15 cellular contexts compared by ENCODE assay signal in genomic region chr5:4199036-4199435, GRCh38.
DNase-seq lines count a peak whose midpoint lies in the region; ATAC-seq and TF ChIP-seq lines count a peak whose summit lies in the region.
"Had no signal": no experiment of that assay in that cellular context is flagged by ENCODE, and none has a peak within 500 bp of the region (broad histone marks: within the 10 kb centered on the region; RNA-seq: fewer than 3 reads in every experiment).

No MANE protein-coding gene starts in this region.

- H4K8ac ChIP-seq in H9 (replicated peaks; ENCODE audit: insufficient read length, low read depth, low read length) = no peak overlapping the region

- H3K27me3 ChIP-seq in H9 (ENCODE audit: insufficient read depth, low read length) (no peaks in the 10 kb centered on the region), WERI-Rb-1 (ENCODE audit: insufficient read depth, low read depth, severe bottlenecking) (no peaks in the 10 kb centered on the region)
- H3K27me3 ChIP-seq: BE2C had no signal

- ATAC-seq in stimulated activated memory B cell treated with anti-CD40 and anti-IgM and Interleukin-4, amounts not matched to agents 10 μg/mL and 1 μg/mL and 100 μg/mL, for 72 hours = no peak
- ATAC-seq: A549, HepG2 had no signal

- H3K4ac ChIP-seq in H9 (ENCODE audit: low read depth, low read length) = no peak overlapping the region

- DNase-seq in H9 (no peak), WERI-Rb-1 (no peak), glutamatergic neuron (no peak), SHP77 treated with DMSO at 0.1 percent for 48 hours (lab: John Stamatoyannopoulos, UW) (no peak)
- no peak for DNase-seq in activated T-cell treated with anti-CD3 and anti-CD28 coated beads, Interleukin-2, amount 50 U/mL, for 24 hours
- no peak for DNase-seq in stimulated activated CD8-positive, alpha-beta memory T cell treated with anti-CD3 and anti-CD28 coated beads, Interleukin-4, amount 100 ng/mL, for 48 hours
- DNase-seq: BE2C; CD4-positive, alpha-beta memory T cell; DMS79 treated with DMSO at 0.1 percent for 48 hours; GF-D8; H7 had no signal

- H2BK15ac ChIP-seq in H9 (ENCODE audit: low read depth, low read length) = no peak overlapping the region

- no peaks in the 10 kb centered on the region for H3K9me3 ChIP-seq in H9 (ENCODE audit: control insufficient read depth, low read depth, low read length)
- H3K9me3 ChIP-seq in WERI-Rb-1 (ENCODE audit: severe bottlenecking) = no peaks in the 10 kb centered on the region
- H3K9me3 ChIP-seq: A549, BE2C had no signal

- no peak overlapping the region for H3K23ac ChIP-seq in H9 (ENCODE audit: insufficient read length, low read depth, low read length)

- H3K27ac Mint-ChIP-seq in H9 = peak overlapping the region in 2 of 3 experiments; percentile 12 to 88; a peak in 4 of 7 replicates
- peak overlapping the region; percentile 90 for H3K27ac Mint-ChIP-seq in glutamatergic neuron (ENCODE audit: unreplicated experiment)
- no peak overlapping the region for H3K27ac Mint-ChIP-seq in stimulated activated memory B cell treated with anti-CD40 and anti-IgM and Interleukin-4, amounts not matched to agents 10 μg/mL and 1 μg/mL and 100 μg/mL, for 72 hours
- H3K27ac Mint-ChIP-seq in activated T-cell treated with anti-CD3 and anti-CD28 coated beads, Interleukin-2, amount 50 U/mL, for 24 hours = no peak overlapping the region
- H3K27ac Mint-ChIP-seq: CD4-positive, alpha-beta memory T cell had no signal

- no peak overlapping the region for H3K56ac ChIP-seq in H9 (ENCODE audit: insufficient read length, low read depth, low read length)

- no peak overlapping the region for H4K91ac ChIP-seq in H9 (ENCODE audit: insufficient read length, low read depth, low read length)

- H3K9ac ChIP-seq in H9 (ENCODE audit: extremely low read depth, insufficient read length, low read length) = no peak overlapping the region

- H2AK5ac ChIP-seq in H9 (ENCODE audit: insufficient read length, low read length) = no peak overlapping the region

- H3K14ac ChIP-seq in H9 (ENCODE audit: insufficient read depth, low read length) = no peak overlapping the region

- no peak overlapping the region for H3K18ac ChIP-seq in H9 (ENCODE audit: insufficient read length, low read depth, low read length)

- H2BK12ac ChIP-seq in H9 (ENCODE audit: insufficient read length, low read depth, low read length) = no peak overlapping the region

- no peak overlapping the region for H3T11ph ChIP-seq in H9 (ENCODE audit: low read length)

- no peak overlapping the region for H2AFZ ChIP-seq in H9 (ENCODE audit: low read length)

- H3K4me2 ChIP-seq in H9 (ENCODE audit: insufficient read depth, insufficient read length, low read length) = no peak overlapping the region
- H3K4me2 ChIP-seq: A549 had no signal

- H3K4me1 Mint-ChIP-seq in H9 (peaks cover 45 to 53% of the 10 kb centered on the region in 2 experiments), glutamatergic neuron (ENCODE audit: low read depth, unreplicated experiment) (peaks cover 42% of the 10 kb centered on the region)
- no peaks in the 10 kb centered on the region for H3K4me1 Mint-ChIP-seq in stimulated activated memory B cell treated with anti-CD40 and anti-IgM and Interleukin-4, amounts not matched to agents 10 μg/mL and 1 μg/mL and 100 μg/mL, for 72 hours
- no peaks in the 10 kb centered on the region for H3K4me1 Mint-ChIP-seq in activated T-cell treated with anti-CD3 and anti-CD28 coated beads, Interleukin-2, amount 50 U/mL, for 24 hours (ENCODE audit: low read depth)
- H3K4me1 Mint-ChIP-seq: CD4-positive, alpha-beta memory T cell had no signal

- H4K20me1 ChIP-seq in H9 (ENCODE audit: control insufficient read depth, insufficient read depth, insufficient read length) = no peaks in the 10 kb centered on the region

- H3K27me3 Mint-ChIP-seq in H9 (ENCODE audit: low read depth) (peaks cover 4% of the 10 kb centered on the region; the same call in 1 of the 2 replicates), glutamatergic neuron (ENCODE audit: unreplicated experiment) (peaks cover 2% of the 10 kb centered on the region)
- H3K27me3 Mint-ChIP-seq in stimulated activated memory B cell treated with anti-CD40 and anti-IgM and Interleukin-4, amounts not matched to agents 10 μg/mL and 1 μg/mL and 100 μg/mL, for 72 hours = no peaks in the 10 kb centered on the region
- no peaks in the 10 kb centered on the region for H3K27me3 Mint-ChIP-seq in activated T-cell treated with anti-CD3 and anti-CD28 coated beads, Interleukin-2, amount 50 U/mL, for 24 hours
- H3K27me3 Mint-ChIP-seq: CD4-positive, alpha-beta memory T cell had no signal

- no peak overlapping the region for H3K4me3 ChIP-seq in WERI-Rb-1 (ENCODE audit: low read depth, low read length)
- H3K4me3 ChIP-seq: A549 had no signal

- no peak overlapping the region for H2BK120ac ChIP-seq in H9 (ENCODE audit: low read depth, low read length, poor library complexity, severe bottlenecking)

- H3K9me3 Mint-ChIP-seq in H9 = no peaks in the 10 kb centered on the region; a peak in 1 of 5 replicates
- peaks cover 4% of the 10 kb centered on the region for H3K9me3 Mint-ChIP-seq in glutamatergic neuron (ENCODE audit: unreplicated experiment)
- no peaks in the 10 kb centered on the region for H3K9me3 Mint-ChIP-seq in stimulated activated memory B cell treated with anti-CD40 and anti-IgM and Interleukin-4, amounts not matched to agents 10 μg/mL and 1 μg/mL and 100 μg/mL, for 72 hours
- peaks cover 2% of the 10 kb centered on the region for H3K9me3 Mint-ChIP-seq in activated T-cell treated with anti-CD3 and anti-CD28 coated beads, Interleukin-2, amount 50 U/mL, for 24 hours

- H3K4me3 Mint-ChIP-seq in H9 (no peak overlapping the region; a peak in 1 of 5 replicates), glutamatergic neuron (ENCODE audit: unreplicated experiment) (no peak overlapping the region)
- H3K4me3 Mint-ChIP-seq in stimulated activated memory B cell treated with anti-CD40 and anti-IgM and Interleukin-4, amounts not matched to agents 10 μg/mL and 1 μg/mL and 100 μg/mL, for 72 hours = no peak overlapping the region
- H3K4me3 Mint-ChIP-seq in activated T-cell treated with anti-CD3 and anti-CD28 coated beads, Interleukin-2, amount 50 U/mL, for 24 hours = no peak overlapping the region
- H3K4me3 Mint-ChIP-seq: CD4-positive, alpha-beta memory T cell had no signal

- H3K27ac ChIP-seq in H9 (ENCODE audit: insufficient read length, low read depth, low read length) (no peak overlapping the region), WERI-Rb-1 (peak overlapping the region; percentile 90)
- H3K27ac ChIP-seq: A549, C4-2B had no signal

- H2BK20ac ChIP-seq in H9 (ENCODE audit: low read depth, low read length, poor library complexity, severe bottlenecking) = no peak overlapping the region

- H3K36me3 ChIP-seq in WERI-Rb-1 = no peaks in the 10 kb centered on the region
- H3K36me3 ChIP-seq: BE2C had no signal

- no peak overlapping the region for H2BK5ac ChIP-seq in H9 (ENCODE audit: insufficient read length, low read length)

- WGBS in H9 (ENCODE audit: extremely low coverage, insufficient read length, low lambda C conversion rate) = no CpG with 5 or more reads among the region's 6 CpGs

- no peak for TF ChIP-seq CTCF in H9 (conservative IDR thresholded peaks at IDR 0.05)
- no peak for TF ChIP-seq CTCF in WERI-Rb-1 (IDR thresholded peaks at IDR 0.05; ENCODE audit: low read depth, low read length)
- no peak for TF ChIP-seq CTCF in glutamatergic neuron (IDR thresholded peaks at IDR 0.05; ENCODE audit: partially characterized antibody, unreplicated experiment)

- peaks cover 10% of the 10 kb centered on the region; the same call in 1 of the 2 replicates for H3K4me1 ChIP-seq in H9 (ENCODE audit: insufficient read depth, low read length)
- H3K4me1 ChIP-seq: A549, BE2C had no signal

- no peaks in the 10 kb centered on the region for H3K79me2 ChIP-seq in H9 (ENCODE audit: insufficient read depth, low read length)

- H3K23me2 ChIP-seq in H9 (ENCODE audit: insufficient read length, low read depth, low read length, poor library complexity, severe bottlenecking) = no peaks in the 10 kb centered on the region

- no peak overlapping the region for H4K5ac ChIP-seq in H9 (ENCODE audit: insufficient read length, low read depth, low read length)

- H3K36me3 Mint-ChIP-seq in H9 (ENCODE audit: insufficient read depth in 1 of 3, low read depth in 3 of 3) = no peaks in the 10 kb centered on the region
- H3K36me3 Mint-ChIP-seq in glutamatergic neuron (ENCODE audit: unreplicated experiment) = no peaks in the 10 kb centered on the region
- no peaks in the 10 kb centered on the region for H3K36me3 Mint-ChIP-seq in stimulated activated memory B cell treated with anti-CD40 and anti-IgM and Interleukin-4, amounts not matched to agents 10 μg/mL and 1 μg/mL and 100 μg/mL, for 72 hours
- no peaks in the 10 kb centered on the region for H3K36me3 Mint-ChIP-seq in activated T-cell treated with anti-CD3 and anti-CD28 coated beads, Interleukin-2, amount 50 U/mL, for 24 hours (ENCODE audit: low read depth)
- H3K36me3 Mint-ChIP-seq: CD4-positive, alpha-beta memory T cell had no signal

- no peaks in the 10 kb centered on the region for H3K79me1 ChIP-seq in H9 (ENCODE audit: insufficient read depth, low read depth, low read length, poor library complexity, severe bottlenecking)

Comparison
In these comparisons a context has a peak if more than half of its experiments do, and no peak if none do; other contexts are left out.
1. H3K27ac Mint-ChIP-seq: peak in H9 (2 of 3) and glutamatergic neuron (single experiment); none in stimulated activated memory B cell treated with anti-CD40 and anti-IgM and Interleukin-4, amounts not matched to agents 10 μg/mL and 1 μg/mL and 100 μg/mL, for 72 hours (single experiment) and activated T-cell treated with anti-CD3 and anti-CD28 coated beads, Interleukin-2, amount 50 U/mL, for 24 hours (single experiment).